21 cellular contexts compared by ENCODE assay signal in the genomic region with DNA sequence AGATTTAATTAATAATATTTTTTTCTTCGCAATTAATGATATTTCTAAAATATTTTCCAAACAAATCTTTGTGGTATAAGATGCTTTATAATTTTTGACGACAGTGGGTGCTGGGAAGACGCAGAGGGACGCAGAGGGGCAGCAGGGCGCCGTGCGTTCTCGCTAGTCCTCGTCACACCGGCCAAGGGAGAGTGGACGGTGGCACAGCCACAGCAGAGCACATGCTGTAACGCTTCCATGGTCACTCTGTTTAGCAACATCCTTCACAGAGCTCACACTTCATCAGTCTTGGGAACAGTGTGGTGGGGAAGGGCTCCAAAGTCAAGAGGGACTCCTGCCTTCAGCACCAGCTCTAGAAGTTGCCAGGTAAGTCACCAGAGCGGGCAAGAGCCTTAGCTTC.
DNase-seq lines count a peak whose midpoint lies in the region; ATAC-seq, FAIRE-seq and TF ChIP-seq lines count a peak whose summit lies in the region.
"Had no signal": no experiment of that assay in that cellular context is flagged by ENCODE, and none has a peak within 500 bp of the region (broad histone marks: within the 10 kb centered on the region; RNA-seq: fewer than 3 reads in every experiment).

No MANE protein-coding gene starts in this region.

- H2AFZ ChIP-seq in H1 (ENCODE audit: low read length), result no peak overlapping the region
- H2AFZ ChIP-seq in PC-9, result no peak overlapping the region
- H2AFZ ChIP-seq: GM23338 had no signal

- H3K27ac Mint-ChIP-seq in endothelial cell (ENCODE audit: unreplicated experiment) (no peak overlapping the region), progenitor cell of endocrine pancreas (peak overlapping the region; percentile 10)
- H3K27ac Mint-ChIP-seq: CD4-positive, alpha-beta memory T cell; GM23338; HFFc6 had no signal

- no peak overlapping the region for H3K4ac ChIP-seq in H1 (replicated peaks; ENCODE audit: insufficient read length, low read depth, low read length)

- no peak for FAIRE-seq in H1 (lab: Jason Lieb, UNC)
- FAIRE-seq: GM12891, GM18507, H54 had no signal

- no peak overlapping the region for H2AK5ac ChIP-seq in H1 (ENCODE audit: low read depth, low read length)

- H3K9me3 Mint-ChIP-seq in endothelial cell (ENCODE audit: unreplicated experiment) (no peaks in the 10 kb centered on the region), progenitor cell of endocrine pancreas (ENCODE audit: low read depth) (no peaks in the 10 kb centered on the region)
- H3K9me3 Mint-ChIP-seq: GM23338, HFFc6 had no signal

- H3K9me3 ChIP-seq in H1 (ENCODE audit: insufficient read depth in 2 of 2, low read depth in 1 of 2, low read length in 1 of 2) (no peaks in the 10 kb centered on the region), upper lobe of right lung (no peaks in the 10 kb centered on the region), PC-9 (ENCODE audit: insufficient read depth, low read depth) (no peaks in the 10 kb centered on the region)
- H3K9me3 ChIP-seq: HAP-1 had no signal

- H3K36me3 Mint-ChIP-seq in endothelial cell (ENCODE audit: low read depth, unreplicated experiment), result peaks cover 62% of the 10 kb centered on the region
- H3K36me3 Mint-ChIP-seq in progenitor cell of endocrine pancreas (ENCODE audit: insufficient read depth), result peaks cover 37% of the 10 kb centered on the region

- H3K79me1 ChIP-seq in H1 (ENCODE audit: low read depth, low read length), result no peaks in the 10 kb centered on the region

- POLR2A ChIA-PET in H1 (lab: Charles Lee; ENCODE audit: partially characterized antibody), result interaction anchor here (1.2 kb wide), 1 partner anchor 20 kb away, joined by 3 read pairs; no protein-coding TSS in a partner anchor
- POLR2A ChIA-PET in PC-9 (lab: Charles Lee; ENCODE audit: unreplicated experiment), result no interaction called here

- BruUV-seq in PC-9 (replicated peaks; lab: Mats Ljungman, UMichigan), result no TSS peak

- TF ChIP-seq POLR2A in H1 (IDR thresholded peaks at IDR 0.05; ENCODE audit: control extremely low read depth in 1 of 2, low read depth in 2 of 2, low read length in 2 of 2), result no peak

- no peak overlapping the region for H3K4me3 ChIP-seq in H1 (ENCODE audit: extremely low read depth in 1 of 4, insufficient read depth in 2 of 4, low read depth in 3 of 4, low read length in 4 of 4)
- H3K4me3 ChIP-seq in upper lobe of right lung, result no peak overlapping the region
- H3K4me3 ChIP-seq in coronary artery, result no peak overlapping the region
- H3K4me3 ChIP-seq in PC-9, result no peak overlapping the region
- H3K4me3 ChIP-seq: GM23338, HAP-1 had no signal

- H3K36me3 ChIP-seq in H1 (ENCODE audit: control insufficient read depth in 2 of 4, insufficient read depth in 4 of 4, low read length in 3 of 4) (peaks cover 52 to 86% (median 75%) of the 10 kb centered on the region in 4 experiments), upper lobe of right lung (peaks cover 69% of the 10 kb centered on the region), PC-9 (ENCODE audit: low read depth) (no peaks in the 10 kb centered on the region)

- H3K4me1 ChIP-seq in H1 (replicated peaks in 1 of 4; ENCODE audit: control insufficient read depth in 3 of 4, insufficient read depth in 4 of 4, low read length in 3 of 4) (no peaks in the 10 kb centered on the region), upper lobe of right lung (no peaks in the 10 kb centered on the region), PC-9 (replicated peaks; ENCODE audit: insufficient read depth) (no peaks in the 10 kb centered on the region)
- H3K4me1 ChIP-seq: HAP-1 had no signal

- TF ChIP-seq RAD21 in H1 (IDR thresholded peaks at IDR 0.05 in 1 of 2, conservative IDR thresholded peaks at IDR 0.05 in 1 of 2; ENCODE audit: low read depth in 2 of 2, low read length in 2 of 2), result no peak

- H4K8ac ChIP-seq in H1 (ENCODE audit: extremely low read depth, insufficient read depth, low read length), result 0 out of 2 replicates have a peak overlapping the region, but pooled peaks have one; percentile 9

- 86% methylated on average over 13 of the region's 13 CpGs; no CpG with 5 or more reads in 1 of the 2 experiments for WGBS in H1 (ENCODE audit: extremely low coverage in 1 of 2, insufficient coverage in 1 of 2, insufficient read length in 1 of 2, insufficient replicate concordance in 2 of 2, low coverage in 1 of 2, low lambda C conversion rate in 2 of 2, missing lambda C conversion rate in 1 of 2), 2 experiments

- ATAC-seq in upper lobe of right lung, result no peak
- ATAC-seq: GM23338 had no signal

- H3K27ac ChIP-seq in H1 (ENCODE audit: low read depth, low read length) (no peak overlapping the region), upper lobe of right lung (no peak overlapping the region), coronary artery (peak overlapping the region in 1 of 2 donors; percentile 29), PC-9 (no peak overlapping the region)

- no peak overlapping the region for H2BK120ac ChIP-seq in H1 (replicated peaks; ENCODE audit: low read depth, low read length)

- H3K18ac ChIP-seq in H1 (ENCODE audit: extremely low read depth, low read length), result no peak overlapping the region

- no peak overlapping the region for H2BK20ac ChIP-seq in H1 (ENCODE audit: low read length)

- H3K79me2 ChIP-seq in H1 (ENCODE audit: control insufficient read depth in 1 of 2, insufficient read depth in 2 of 2, low read length in 2 of 2), result no peaks in the 10 kb centered on the region
- H3K79me2 ChIP-seq in PC-9 (ENCODE audit: low read depth), result no peaks in the 10 kb centered on the region

- H3F3A ChIP-seq in PC-9 (ENCODE audit: insufficient read depth, low read depth), result no peaks in the 10 kb centered on the region

- no peak overlapping the region for H3K14ac ChIP-seq in H1 (ENCODE audit: insufficient read length)

- H3K27me3 Mint-ChIP-seq in endothelial cell (ENCODE audit: unreplicated experiment), result peaks cover 1% of the 10 kb centered on the region
- H3K27me3 Mint-ChIP-seq in progenitor cell of endocrine pancreas, result no peaks in the 10 kb centered on the region
- H3K27me3 Mint-ChIP-seq: CD4-positive, alpha-beta memory T cell had no signal

- no peaks in the 10 kb centered on the region for H3K9me2 ChIP-seq in PC-9 (ENCODE audit: insufficient read depth)

- H3K9ac ChIP-seq in H1 (replicated peaks in 1 of 4; ENCODE audit: extremely low read depth in 1 of 4, low read depth in 3 of 4, low read length in 3 of 4), result no peak overlapping the region

- H2BK5ac ChIP-seq in H1 (ENCODE audit: low read depth, low read length), result no peak overlapping the region

- no peak overlapping the region for H4K5ac ChIP-seq in H1 (ENCODE audit: insufficient read length, low read depth, low read length)

- H3K27me3 ChIP-seq in H1 (replicated peaks in 1 of 4; ENCODE audit: control insufficient read depth in 3 of 4, extremely low read depth in 1 of 4, insufficient read depth in 3 of 4, low read length in 3 of 4) (no peaks in the 10 kb centered on the region), upper lobe of right lung (no peaks in the 10 kb centered on the region), PC-9 (ENCODE audit: insufficient read depth, low read depth) (no peaks in the 10 kb centered on the region)

- no peak overlapping the region for H2BK12ac ChIP-seq in H1 (ENCODE audit: low read depth, low read length)

- intact Hi-C loops in upper lobe of right lung (cut with DNase I), result no loop called here
- intact Hi-C loops in PC-9 (cut with micrococcal nuclease; ENCODE audit: unreplicated experiment), result no loop called here

- TF ChIP-seq CTCF in H1 (IDR thresholded peaks at IDR 0.05; ENCODE audit: control extremely low read depth in 1 of 3, insufficient read depth in 1 of 3, low read depth in 1 of 3, low read length in 3 of 3) (no peak), endothelial cell (IDR thresholded peaks at IDR 0.05; ENCODE audit: unreplicated experiment) (no peak), progenitor cell of endocrine pancreas (IDR thresholded peaks at IDR 0.05; ENCODE audit: unreplicated experiment) (no peak), upper lobe of right lung (IDR thresholded peaks at IDR 0.05) (no peak), coronary artery (IDR thresholded peaks at IDR 0.05) (no peak), PC-9 (conservative IDR thresholded peaks at IDR 0.05) (no peak)

- no peak overlapping the region for H4K91ac ChIP-seq in H1 (replicated peaks; ENCODE audit: insufficient read length, low read length)

- no peak for DNase-seq in H1 (ENCODE audit: low read depth in 1 of 2, low spot score in 2 of 2)
- no peak for DNase-seq in endothelial cell (ENCODE audit: low spot score)
- no peak for DNase-seq in progenitor cell of endocrine pancreas (ENCODE audit: low spot score, unreplicated experiment)
- peak; percentile 35 for DNase-seq in upper lobe of right lung
- DNase-seq in coronary artery (ENCODE audit: low spot score), result no peak
- DNase-seq in NCI-H2029 treated with DMSO at 0.1 percent for 48 hours (lab: John Stamatoyannopoulos, UW), result no peak
- DNase-seq in PC-9, result no peak
- no peak for DNase-seq in germinal center (ENCODE audit: low spot score)
- DNase-seq: C1 segment of cervical spinal cord; Calu3; CD4-positive, alpha-beta memory T cell; COR-L47; DMS53; DMS79 treated with DMSO at 0.1 percent for 48 hours; GF-D8; HFFc6 had no signal

- no peak overlapping the region for H2BK15ac ChIP-seq in H1 (ENCODE audit: low read length)

- no peak overlapping the region for H3K56ac ChIP-seq in H1 (replicated peaks; ENCODE audit: insufficient read length, low read depth, low read length)

- no peak overlapping the region for H3K4me2 ChIP-seq in H1 (ENCODE audit: insufficient read depth in 1 of 2, low read depth in 2 of 2, low read length in 2 of 2)
- no peak overlapping the region for H3K4me2 ChIP-seq in PC-9
- H3K4me2 ChIP-seq: GM23338 had no signal

- H3K23ac ChIP-seq in H1 (ENCODE audit: insufficient read length), result no peak overlapping the region

- no peak for TF ChIP-seq EP300 in H1 (IDR thresholded peaks at IDR 0.05; ENCODE audit: borderline replicate concordance in 1 of 2, low read depth in 2 of 2, low read length in 2 of 2)

- H4K20me1 ChIP-seq in H1 (replicated peaks in 1 of 2; ENCODE audit: control insufficient read depth in 1 of 2, insufficient read depth in 2 of 2, low read length in 2 of 2) (peaks cover 3 to 4% of the 10 kb centered on the region in 2 experiments), PC-9 (ENCODE audit: insufficient read depth) (no peaks in the 10 kb centered on the region)

- peak overlapping the region; percentile 47 for H3K4me3 Mint-ChIP-seq in endothelial cell (ENCODE audit: unreplicated experiment)
- H3K4me3 Mint-ChIP-seq in progenitor cell of endocrine pancreas (ENCODE audit: low read depth), result no peak overlapping the region
- H3K4me3 Mint-ChIP-seq: CD4-positive, alpha-beta memory T cell; GM23338; HFFc6 had no signal

- CTCF ChIA-PET in H1 (lab: Charles Lee; ENCODE audit: partially characterized antibody), result interaction anchor here (1.4 kb wide), 1 partner anchor 13 kb away, joined by 3 read pairs; no protein-coding TSS in a partner anchor
- CTCF ChIA-PET in PC-9 (lab: Charles Lee), result no interaction called here

- H3K4me1 Mint-ChIP-seq in endothelial cell (ENCODE audit: unreplicated experiment) (peaks cover 6% of the 10 kb centered on the region), progenitor cell of endocrine pancreas (ENCODE audit: low read depth) (no peaks in the 10 kb centered on the region)
- H3K4me1 Mint-ChIP-seq: CD4-positive, alpha-beta memory T cell; GM23338 had no signal

- no peaks in the 10 kb centered on the region for H3K23me2 ChIP-seq in H1 (ENCODE audit: low read depth, low read length)

TF ChIP-seq in H1, 55 proteins besides CTCF, POLR2A, EP300 and RAD21 (continues in another document):
- TF ChIP-seq BRCA1 (IDR thresholded peaks at IDR 0.05; ENCODE audit: low read depth, low read length), result no peak
